Comparison of ENCODE assay signal across 15 cellular contexts in the genomic region with DNA sequence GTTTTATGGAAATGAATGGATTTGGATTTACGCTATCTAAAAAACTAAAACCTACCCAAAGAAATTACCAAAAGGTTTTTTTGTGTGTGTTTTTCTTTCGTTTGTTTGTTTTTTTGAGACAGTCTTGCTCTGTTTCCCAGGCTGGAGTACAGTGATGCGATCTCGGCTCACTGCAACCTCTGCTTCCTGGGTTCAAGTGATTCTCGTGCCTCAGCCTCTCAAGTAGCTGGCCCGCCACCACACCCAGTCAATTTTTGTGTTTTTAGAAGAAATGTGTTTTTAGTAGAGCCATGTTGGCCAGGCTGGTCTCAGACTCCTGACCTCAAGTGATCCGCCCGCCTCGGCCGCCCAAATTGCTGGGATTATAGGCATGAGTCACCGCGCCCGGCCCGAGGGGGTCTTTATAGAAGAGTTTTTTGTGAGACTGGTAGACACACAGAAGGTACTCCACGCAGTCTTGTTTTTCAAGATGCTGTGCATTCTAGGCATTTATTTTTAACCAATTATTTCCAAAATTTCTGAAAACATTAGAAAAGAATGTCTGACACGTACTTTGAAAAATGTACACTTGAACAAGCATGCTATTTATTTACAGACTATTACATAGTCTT.
DNase-seq lines count a peak whose midpoint lies in the region; ATAC-seq and TF ChIP-seq lines count a peak whose summit lies in the region.
"Had no signal": no experiment of that assay in that cellular context is flagged by ENCODE, and none has a peak within 500 bp of the region (broad histone marks: within the 10 kb centered on the region; RNA-seq: fewer than 3 reads in every experiment).

No MANE protein-coding gene starts in this region.

- DNase-seq in COLO829 (ENCODE audit: low spot score) (peak; percentile 60), HS-5 (ENCODE audit: low read depth) (peak; percentile 53), amniotic epithelial cell (ENCODE audit: low read depth) (peak; percentile 61), kidney tubule cell (ENCODE audit: low spot score) (peak; percentile 21), COR-L47 (lab: John Stamatoyannopoulos, UW) (no peak), NCI-H524 treated with DMSO at 0.1 percent for 48 hours (lab: John Stamatoyannopoulos, UW) (no peak), type B pancreatic cell (ENCODE audit: extremely low spot score, unreplicated experiment) (no peak)
- DNase-seq: activated T-cell treated with anti-CD3 and anti-CD28 coated beads, Interleukin-2, amount 50 U/mL, for 72 hours; effector CD8-positive, alpha-beta T cell; glutamatergic neuron; naive thymus-derived CD4-positive, alpha-beta T cell; NCI-H774; sigmoid colon had no signal

- H3K4me3 Mint-ChIP-seq in type B pancreatic cell, result no peak overlapping the region
- H3K4me3 Mint-ChIP-seq: activated T-cell treated with anti-CD3 and anti-CD28 coated beads, Interleukin-2, amount 50 U/mL, for 72 hours; IgD-negative memory B cell; naive thymus-derived CD4-positive, alpha-beta T cell had no signal

- ATAC-seq in HG02973 (IDR thresholded peaks at IDR 0.05; ENCODE audit: unreplicated experiment), result no peak
- ATAC-seq: activated T-cell treated with anti-CD3 and anti-CD28 coated beads, Interleukin-2, amount 50 U/mL, for 72 hours; naive thymus-derived CD4-positive, alpha-beta T cell had no signal

- H3K27ac Mint-ChIP-seq in type B pancreatic cell, result no peak overlapping the region
- H3K27ac Mint-ChIP-seq: activated T-cell treated with anti-CD3 and anti-CD28 coated beads, Interleukin-2, amount 50 U/mL, for 72 hours; IgD-negative memory B cell; naive thymus-derived CD4-positive, alpha-beta T cell had no signal

- H3K4me1 Mint-ChIP-seq in type B pancreatic cell (ENCODE audit: unreplicated experiment), result peaks cover 16% of the 10 kb centered on the region

- no peaks in the 10 kb centered on the region for H3K27me3 Mint-ChIP-seq in type B pancreatic cell
- H3K27me3 Mint-ChIP-seq: IgD-negative memory B cell had no signal

- H3K9me3 Mint-ChIP-seq in type B pancreatic cell, result no peaks in the 10 kb centered on the region
- H3K9me3 Mint-ChIP-seq: activated T-cell treated with anti-CD3 and anti-CD28 coated beads, Interleukin-2, amount 50 U/mL, for 72 hours; IgD-negative memory B cell; naive thymus-derived CD4-positive, alpha-beta T cell had no signal

- no peak for TF ChIP-seq CTCF in type B pancreatic cell (conservative IDR thresholded peaks at IDR 0.05)

- H3K36me3 Mint-ChIP-seq in type B pancreatic cell, result peaks cover 4% of the 10 kb centered on the region
- H3K36me3 Mint-ChIP-seq: IgD-negative memory B cell; naive thymus-derived CD4-positive, alpha-beta T cell had no signal

Comparison
In these comparisons a context has a peak if more than half of its experiments do, and no peak if none do; other contexts are left out.
1. DNase-seq: peak in COLO829 (single experiment), HS-5 (single experiment), amniotic epithelial cell (single experiment) and kidney tubule cell (single experiment); none in COR-L47 (single experiment), NCI-H524 treated with DMSO at 0.1 percent for 48 hours (single experiment) and type B pancreatic cell (single experiment).